1 cellular context compared by ENCODE assay signal in genomic region chr1:233255145-233255544, GRCh38.
TF ChIP-seq lines count a peak whose summit lies in the region.

No MANE protein-coding gene starts in this region.

TF ChIP-seq in WTC11, 78 proteins besides CTCF, POLR2A, EP300 and RAD21 (continued from another document):
- TF ChIP-seq ATF6 (CRISPR knock-in tag; IDR thresholded peaks at IDR 0.05) (no peak), ERG (CRISPR knock-in tag; IDR thresholded peaks at IDR 0.05) (no peak), ATF3 (CRISPR knock-in tag; conservative IDR thresholded peaks at IDR 0.05) (no peak), FOXP4 (CRISPR knock-in tag; IDR thresholded peaks at IDR 0.05) (no peak), NFATC4 (CRISPR knock-in tag; IDR thresholded peaks at IDR 0.05) (no peak), ZBTB21 (CRISPR knock-in tag; IDR thresholded peaks at IDR 0.05; ENCODE audit: borderline replicate concordance) (no peak), CREM (CRISPR knock-in tag; IDR thresholded peaks at IDR 0.05) (no peak), STAT6 (CRISPR knock-in tag; conservative IDR thresholded peaks at IDR 0.05; ENCODE audit: low read depth) (no peak), MXD4 (CRISPR knock-in tag; IDR thresholded peaks at IDR 0.05; ENCODE audit: borderline replicate concordance) (no peak), RORB (CRISPR knock-in tag; IDR thresholded peaks at IDR 0.05) (no peak), TCF7 (CRISPR knock-in tag; IDR thresholded peaks at IDR 0.05; ENCODE audit: low read depth) (no peak), JAZF1 (CRISPR knock-in tag; IDR thresholded peaks at IDR 0.05) (no peak), MLX (CRISPR knock-in tag; IDR thresholded peaks at IDR 0.05) (no peak)
TF ChIP-seq in WTC11: peak in this region for 0.
